In genomic region chr3:71398157-71398836, GRCh38 we compare ENCODE assay signal across 15 cellular contexts.
DNase-seq lines count a peak whose midpoint lies in the region; ATAC-seq and TF ChIP-seq lines count a peak whose summit lies in the region.
"Had no signal": no experiment of that assay in that cellular context is flagged by ENCODE, and none has a peak within 500 bp of the region (broad histone marks: within the 10 kb centered on the region; RNA-seq: fewer than 3 reads in every experiment).

No MANE protein-coding gene starts in this region.

- intact Hi-C loops in activated CD4-positive, alpha-beta T cell treated with anti-CD3 and anti-CD28 coated beads, Interleukin-2, amount 10 ng/mL, durations not matched to agents 24 days and 14 days (cut with micrococcal nuclease) = loop anchor here (1.0 to 10.0 kb wide), 4 partner anchors 24 to 97 kb away; no protein-coding TSS in a partner anchor
- intact Hi-C loops in adrenal gland (cut with DNase I) = no loop called here

- H3K9me3 Mint-ChIP-seq in activated CD4-positive, alpha-beta T cell treated with anti-CD3 and anti-CD28 coated beads, Interleukin-2, amount 10 ng/mL, durations not matched to agents 24 days and 14 days = no peaks in the 10 kb centered on the region
- peaks cover 5% of the 10 kb centered on the region for H3K9me3 Mint-ChIP-seq in activated naive CD8-positive, alpha-beta T cell (ENCODE audit: low read depth)
- H3K9me3 Mint-ChIP-seq: activated T-helper 1 cell treated with anti-CD3 and anti-CD28 coated beads, Interleukin-12 subunit alpha, Interleukin-12 subunit beta, Interleukin-2, Interleukin-4 antibody, amounts not matched to agents 30 ng/mL and 10 ng/mL and 1 ng/mL, durations not matched to agents 14 hours and 24 hours and 36 hours; H9 had no signal

- H3K27me3 ChIP-seq in smooth muscle cell (ENCODE audit: low read depth) (no peaks in the 10 kb centered on the region), adrenal gland (no peaks in the 10 kb centered on the region)

- H3K79me2 ChIP-seq in smooth muscle cell (ENCODE audit: low read depth) = peaks cover 15% of the 10 kb centered on the region

- H3K4me3 Mint-ChIP-seq in activated CD4-positive, alpha-beta T cell treated with anti-CD3 and anti-CD28 coated beads, Interleukin-2, amount 10 ng/mL, durations not matched to agents 24 days and 14 days = no peak overlapping the region
- H3K4me3 Mint-ChIP-seq in activated naive CD8-positive, alpha-beta T cell = peak overlapping the region; percentile 86
- H3K4me3 Mint-ChIP-seq: activated T-helper 1 cell treated with anti-CD3 and anti-CD28 coated beads, Interleukin-12 subunit alpha, Interleukin-12 subunit beta, Interleukin-2, Interleukin-4 antibody, amounts not matched to agents 30 ng/mL and 10 ng/mL and 1 ng/mL, durations not matched to agents 14 hours and 24 hours and 36 hours; H9 had no signal

- no peaks in the 10 kb centered on the region for H3K36me3 ChIP-seq in smooth muscle cell (ENCODE audit: low read depth)
- no peaks in the 10 kb centered on the region for H3K36me3 ChIP-seq in adrenal gland (replicated peaks in 1 of 2)
- H3K36me3 ChIP-seq: lower lobe of right lung had no signal

- H4K20me1 ChIP-seq in smooth muscle cell (ENCODE audit: low read depth) = no peaks in the 10 kb centered on the region

- H3K27ac ChIP-seq in smooth muscle cell (ENCODE audit: low read depth) = peak overlapping the region; percentile 33
- H3K27ac ChIP-seq in adrenal gland = no peak overlapping the region
- H3K27ac ChIP-seq: lower lobe of right lung had no signal

- ATAC-seq in HG03432 (IDR thresholded peaks at IDR 0.05; ENCODE audit: unreplicated experiment) = peak; percentile 52
- ATAC-seq in GM18861 (IDR thresholded peaks at IDR 0.05; ENCODE audit: unreplicated experiment) = no peak
- ATAC-seq: lower lobe of right lung had no signal

- 33% methylated on average over 4 of the region's 4 CpGs for WGBS in smooth muscle cell (ENCODE audit: low lambda C conversion rate)
- WGBS in adrenal gland, 4 donors = 61 to 69% (median 66%) methylated on average over 4 of the region's 4 CpGs

- no peak overlapping the region for H3K27ac Mint-ChIP-seq in activated CD4-positive, alpha-beta T cell treated with anti-CD3 and anti-CD28 coated beads, Interleukin-2, amount 10 ng/mL, durations not matched to agents 24 days and 14 days
- H3K27ac Mint-ChIP-seq in activated naive CD8-positive, alpha-beta T cell = peak overlapping the region; percentile 98
- H3K27ac Mint-ChIP-seq: activated T-helper 1 cell treated with anti-CD3 and anti-CD28 coated beads, Interleukin-12 subunit alpha, Interleukin-12 subunit beta, Interleukin-2, Interleukin-4 antibody, amounts not matched to agents 30 ng/mL and 10 ng/mL and 1 ng/mL, durations not matched to agents 14 hours and 24 hours and 36 hours; H9 had no signal

- H3K4me3 ChIP-seq in smooth muscle cell (no peak overlapping the region), adrenal gland (no peak overlapping the region)
- H3K4me3 ChIP-seq: lower lobe of right lung, skin epidermis had no signal

- no peak overlapping the region for H2AFZ ChIP-seq in smooth muscle cell (ENCODE audit: low read depth)

- peaks cover 39% of the 10 kb centered on the region for H3K27me3 Mint-ChIP-seq in activated CD4-positive, alpha-beta T cell treated with anti-CD3 and anti-CD28 coated beads, Interleukin-2, amount 10 ng/mL, durations not matched to agents 24 days and 14 days
- H3K27me3 Mint-ChIP-seq in activated naive CD8-positive, alpha-beta T cell = no peaks in the 10 kb centered on the region

- peaks cover 20% of the 10 kb centered on the region for H3K4me1 Mint-ChIP-seq in activated CD4-positive, alpha-beta T cell treated with anti-CD3 and anti-CD28 coated beads, Interleukin-2, amount 10 ng/mL, durations not matched to agents 24 days and 14 days
- H3K4me1 Mint-ChIP-seq in activated naive CD8-positive, alpha-beta T cell (ENCODE audit: low read depth) = peaks cover 92% of the 10 kb centered on the region

- H3K36me3 Mint-ChIP-seq in activated CD4-positive, alpha-beta T cell treated with anti-CD3 and anti-CD28 coated beads, Interleukin-2, amount 10 ng/mL, durations not matched to agents 24 days and 14 days (ENCODE audit: low read depth) = no peaks in the 10 kb centered on the region
- H3K36me3 Mint-ChIP-seq in activated naive CD8-positive, alpha-beta T cell = peaks cover 13% of the 10 kb centered on the region

- TF ChIP-seq CTCF in smooth muscle cell (IDR thresholded peaks at IDR 0.05; ENCODE audit: borderline replicate concordance, insufficient read depth, poor library complexity, severe bottlenecking) (no peak), adrenal gland (IDR thresholded peaks at IDR 0.05) (no peak)

- H3K9me3 ChIP-seq in smooth muscle cell (replicated peaks; ENCODE audit: low read depth) (no peaks in the 10 kb centered on the region), adrenal gland (replicated peaks in 1 of 3) (no peaks in the 10 kb centered on the region)
- H3K9me3 ChIP-seq: lower lobe of right lung had no signal

- no peak for TF ChIP-seq POLR2A in adrenal gland (IDR thresholded peaks at IDR 0.05)

- peak; percentile 47 for DNase-seq in activated CD4-positive, alpha-beta T cell treated with anti-CD3 and anti-CD28 coated beads for 48 hours
- no peak for DNase-seq in activated CD4-positive, alpha-beta T cell treated with anti-CD3 and anti-CD28 coated beads, Interleukin-2, amount 10 ng/mL, durations not matched to agents 24 days and 14 days
- DNase-seq in smooth muscle cell (lab: John Stamatoyannopoulos, UW; ENCODE audit: unreplicated experiment) = no peak
- no peak for DNase-seq in GDM1 (lab: John Stamatoyannopoulos, UW)
- no peak for DNase-seq in adrenal gland
- DNase-seq: DND-41, H9, lower lobe of right lung, nucleus accumbens, Right ventricle myocardium superior had no signal

- no peaks in the 10 kb centered on the region for H3F3A ChIP-seq in smooth muscle cell (ENCODE audit: low read depth)

- H3K4me1 ChIP-seq in smooth muscle cell (ENCODE audit: low read depth) (peaks cover 10% of the 10 kb centered on the region), adrenal gland (replicated peaks in 1 of 2) (peaks cover 11% of the 10 kb centered on the region in 2 donors)

- no peak overlapping the region for H3K9ac ChIP-seq in smooth muscle cell (ENCODE audit: low read depth)

- peak overlapping the region; percentile 71 for H3K4me2 ChIP-seq in smooth muscle cell
